In genomic region chr2:132670961-132671781, GRCh38 we compare ENCODE assay signal across 8 cellular contexts. TPM values are rescaled to one million over a fixed set of nuclear protein-coding genes. Genes with fewer than 3 reads are reported as not detected.
DNase-seq lines count a peak whose midpoint lies in the region; ATAC-seq and TF ChIP-seq lines count a peak whose summit lies in the region.

No MANE protein-coding gene starts in this region.

- H3K9me3 Mint-ChIP-seq in activated CD4-positive, alpha-beta T cell treated with anti-CD3 and anti-CD28 coated beads, Interleukin-2, amount 10 ng/mL, durations not matched to agents 24 days and 14 days = no peaks in the 10 kb centered on the region
- H3K9me3 Mint-ChIP-seq in MCF 10A (ENCODE audit: unreplicated experiment) = no peaks in the 10 kb centered on the region
- H3K9me3 Mint-ChIP-seq in naive thymus-derived CD4-positive, alpha-beta T cell = peaks cover 0 to 4% (median 2%) of the 10 kb centered on the region in 11 donors

- no peak for TF ChIP-seq POLR2A in transverse colon (IDR thresholded peaks at IDR 0.05)

- in situ Hi-C loops in transverse colon (cut with MboI; ENCODE audit: low pct_ligation_motif_present in 1 of 4, low pct_unique_long_range_greater_than_20kb in 1 of 4, low sequenced_read_pairs in 3 of 4) = loop anchor here in 1 of 4 donors (25.0 kb wide), 1 partner anchor 491 kb away; no protein-coding TSS in a partner anchor

- ATAC-seq in HG03108 (IDR thresholded peaks at IDR 0.05; ENCODE audit: unreplicated experiment) = no peak
- ATAC-seq in naive thymus-derived CD4-positive, alpha-beta T cell = no peak
- no peak for ATAC-seq in HG03025 (IDR thresholded peaks at IDR 0.05; ENCODE audit: low FRiP score, unreplicated experiment)

- intact Hi-C loops in activated CD4-positive, alpha-beta T cell treated with anti-CD3 and anti-CD28 coated beads, Interleukin-2, amount 10 ng/mL, durations not matched to agents 24 days and 14 days (cut with micrococcal nuclease) = no loop called here
- intact Hi-C loops in MCF 10A (cut with micrococcal nuclease) = no loop called here
- intact Hi-C loops in transverse colon (cut with DNase I; ENCODE audit: low total_unique reads) = no loop called here
- intact Hi-C loops in naive thymus-derived CD4-positive, alpha-beta T cell (cut with micrococcal nuclease) = no loop called here

- H3K9me3 ChIP-seq in transverse colon = no peaks in the 10 kb centered on the region
- H3K9me3 ChIP-seq in naive thymus-derived CD4-positive, alpha-beta T cell (ENCODE audit: control insufficient read depth in 2 of 3, low read length in 3 of 3) = no peaks in the 10 kb centered on the region

- H3K36me3 ChIP-seq in transverse colon = no peaks in the 10 kb centered on the region
- H3K36me3 ChIP-seq in naive thymus-derived CD4-positive, alpha-beta T cell (ENCODE audit: control insufficient read depth in 2 of 3, insufficient read depth in 3 of 3, low read length in 3 of 3) = no peaks in the 10 kb centered on the region

- no peak overlapping the region for H3K27ac ChIP-seq in transverse colon
- no peak overlapping the region for H3K27ac ChIP-seq in naive thymus-derived CD4-positive, alpha-beta T cell (ENCODE audit: low read depth, low read length)

- CTCF ChIA-PET in MCF 10A (lab: Yijun Ruan, JAX) = no interaction called here
- CTCF ChIA-PET in naive thymus-derived CD4-positive, alpha-beta T cell (lab: Charles Lee) = no interaction called here

- no peak for DNase-seq in activated CD4-positive, alpha-beta T cell treated with anti-CD3 and anti-CD28 coated beads, Interleukin-2, amount 10 ng/mL, durations not matched to agents 24 days and 14 days
- DNase-seq in activated CD4-positive, alpha-beta T cell treated with anti-CD3 and anti-CD28 coated beads, Interleukin-2, amount 50 U/mL, for 4 hours = no peak
- DNase-seq in MCF 10A (ENCODE audit: unreplicated experiment) = peak; percentile 85
- DNase-seq in left kidney (ENCODE audit: low read depth, low spot score) = peak; percentile 69
- no peak for DNase-seq in transverse colon
- no peak for DNase-seq in naive thymus-derived CD4-positive, alpha-beta T cell

- POLR2A ChIA-PET in MCF 10A (lab: Yijun Ruan, JAX) = no interaction called here
- POLR2A ChIA-PET in naive thymus-derived CD4-positive, alpha-beta T cell (lab: Charles Lee) = no interaction called here

- 10 to 32% methylated on average over 21 to 30 of the region's 30 CpGs for WGBS in transverse colon (ENCODE audit: low coverage in 1 of 2), 2 donors

- H3K27me3 ChIP-seq in transverse colon = peaks cover 50% of the 10 kb centered on the region
- H3K27me3 ChIP-seq in naive thymus-derived CD4-positive, alpha-beta T cell (ENCODE audit: control insufficient read depth in 2 of 2, insufficient read depth in 2 of 2, low read length in 2 of 2) = no peaks in the 10 kb centered on the region

- H3K4me1 Mint-ChIP-seq in activated CD4-positive, alpha-beta T cell treated with anti-CD3 and anti-CD28 coated beads, Interleukin-2, amount 10 ng/mL, durations not matched to agents 24 days and 14 days = peaks cover 2% of the 10 kb centered on the region
- H3K4me1 Mint-ChIP-seq in MCF 10A (ENCODE audit: insufficient read depth, unreplicated experiment) = peaks cover 7% of the 10 kb centered on the region
- peaks cover 0 to 4% (median 0%) of the 10 kb centered on the region in 7 donors for H3K4me1 Mint-ChIP-seq in naive thymus-derived CD4-positive, alpha-beta T cell

- H3K4me1 ChIP-seq in transverse colon = peaks cover 8 to 33% (median 23%) of the 10 kb centered on the region in 4 donors
- H3K4me1 ChIP-seq in naive thymus-derived CD4-positive, alpha-beta T cell (ENCODE audit: control insufficient read depth in 2 of 2, insufficient read depth in 2 of 2, low read length in 2 of 2) = no peaks in the 10 kb centered on the region

- no TSS peak for BruUV-seq in MCF 10A (replicated peaks; lab: Mats Ljungman, UMichigan)

- TF ChIP-seq EP300 in transverse colon (IDR thresholded peaks at IDR 0.05; ENCODE audit: low read depth) = no peak

- H3K36me3 Mint-ChIP-seq in activated CD4-positive, alpha-beta T cell treated with anti-CD3 and anti-CD28 coated beads, Interleukin-2, amount 10 ng/mL, durations not matched to agents 24 days and 14 days (ENCODE audit: low read depth) = peaks cover 3% of the 10 kb centered on the region
- no peaks in the 10 kb centered on the region for H3K36me3 Mint-ChIP-seq in MCF 10A (ENCODE audit: insufficient read depth, unreplicated experiment)
- no peaks in the 10 kb centered on the region for H3K36me3 Mint-ChIP-seq in naive thymus-derived CD4-positive, alpha-beta T cell

- no peak overlapping the region for H3K4me3 Mint-ChIP-seq in activated CD4-positive, alpha-beta T cell treated with anti-CD3 and anti-CD28 coated beads, Interleukin-2, amount 10 ng/mL, durations not matched to agents 24 days and 14 days
- peak overlapping the region; percentile 55 for H3K4me3 Mint-ChIP-seq in MCF 10A (ENCODE audit: unreplicated experiment)
- H3K4me3 Mint-ChIP-seq in naive thymus-derived CD4-positive, alpha-beta T cell = no peak overlapping the region

- H3K27ac Mint-ChIP-seq in activated CD4-positive, alpha-beta T cell treated with anti-CD3 and anti-CD28 coated beads, Interleukin-2, amount 10 ng/mL, durations not matched to agents 24 days and 14 days = peak overlapping the region; percentile 8
- H3K27ac Mint-ChIP-seq in MCF 10A (ENCODE audit: low read depth, unreplicated experiment) = no peak overlapping the region
- no peak overlapping the region for H3K27ac Mint-ChIP-seq in naive thymus-derived CD4-positive, alpha-beta T cell

- TF ChIP-seq CTCF in MCF 10A (IDR thresholded peaks at IDR 0.05; ENCODE audit: unreplicated experiment) = no peak
- no peak for TF ChIP-seq CTCF in transverse colon (IDR thresholded peaks at IDR 0.05)

- H3K4me3 ChIP-seq in transverse colon = peak overlapping the region in 3 of 4 donors; percentile 21 to 61 (median 26)
- no peak overlapping the region for H3K4me3 ChIP-seq in naive thymus-derived CD4-positive, alpha-beta T cell (ENCODE audit: low read length)

- H3K27me3 Mint-ChIP-seq in activated CD4-positive, alpha-beta T cell treated with anti-CD3 and anti-CD28 coated beads, Interleukin-2, amount 10 ng/mL, durations not matched to agents 24 days and 14 days = peaks cover 38% of the 10 kb centered on the region
- peaks cover 22% of the 10 kb centered on the region for H3K27me3 Mint-ChIP-seq in MCF 10A (ENCODE audit: insufficient read depth, unreplicated experiment)
- peaks cover 35 to 61% (median 43%) of the 10 kb centered on the region in 5 donors for H3K27me3 Mint-ChIP-seq in naive thymus-derived CD4-positive, alpha-beta T cell

RNA-seq across cellular contexts. Expression of gene LYPD1, which starts 1.2 kb away (rescaled TPM):
- total RNA-seq in activated CD4-positive, alpha-beta T cell treated with anti-CD3 and anti-CD28 coated beads, Interleukin-2, amount 10 ng/mL, durations not matched to agents 24 days and 14 days = not detected in 2 replicates
- total RNA-seq in MCF 10A (2022) (not detected in 2 replicates), transverse colon (1 to 10 TPM in 1 of 4 donors, under 1 TPM in 2, not detected in 1; 0.27 to 3.6 (median 0.32) TPM)
- not detected for total RNA-seq in naive thymus-derived CD4-positive, alpha-beta T cell
- not detected for polyA plus RNA-seq in naive thymus-derived CD4-positive, alpha-beta T cell

Comparison
In these comparisons a context has a peak if more than half of its experiments do, and no peak if none do; other contexts are left out.
1. DNase-seq: peak in MCF 10A (single experiment) and left kidney (single experiment); none in activated CD4-positive, alpha-beta T cell treated with anti-CD3 and anti-CD28 coated beads, Interleukin-2, amount 10 ng/mL, durations not matched to agents 24 days and 14 days (single experiment), activated CD4-positive, alpha-beta T cell treated with anti-CD3 and anti-CD28 coated beads, Interleukin-2, amount 50 U/mL, for 4 hours (0 of 2), transverse colon (single experiment) and naive thymus-derived CD4-positive, alpha-beta T cell (0 of 9).